ENCODE assay signal across 14 cellular contexts in genomic region chr5:143314664-143315063, GRCh38.
DNase-seq lines count a peak whose midpoint lies in the region; ATAC-seq, FAIRE-seq and TF ChIP-seq lines count a peak whose summit lies in the region.
"Had no signal": no experiment of that assay in that cellular context is flagged by ENCODE, and none has a peak within 500 bp of the region (broad histone marks: within the 10 kb centered on the region; RNA-seq: fewer than 3 reads in every experiment).

No MANE protein-coding gene starts in this region.

- no peaks in the 10 kb centered on the region for H3K79me1 ChIP-seq in mesendoderm (ENCODE audit: low read length)

- H3K9me3 ChIP-seq in right atrium auricular region (no peaks in the 10 kb centered on the region), RWPE2 (ENCODE audit: severe bottlenecking) (no peaks in the 10 kb centered on the region), transverse colon (no peaks in the 10 kb centered on the region)
- H3K9me3 ChIP-seq: body of pancreas, testis had no signal

- no peak overlapping the region for H2BK120ac ChIP-seq in mesendoderm (ENCODE audit: low read depth, low read length)

- in situ Hi-C loops in transverse colon (cut with MboI; ENCODE audit: low pct_ligation_motif_present in 1 of 4, low pct_unique_long_range_greater_than_20kb in 1 of 4, low sequenced_read_pairs in 3 of 4) = no loop called here

- no peak for TF ChIP-seq EP300 in transverse colon (IDR thresholded peaks at IDR 0.05; ENCODE audit: low read depth)

- H3K27me3 ChIP-seq in right atrium auricular region = no peaks in the 10 kb centered on the region
- no peaks in the 10 kb centered on the region for H3K27me3 ChIP-seq in RWPE2 (ENCODE audit: insufficient read depth, poor library complexity, severe bottlenecking)
- no peaks in the 10 kb centered on the region for H3K27me3 ChIP-seq in mesendoderm (ENCODE audit: insufficient read depth, low read length, poor library complexity)
- H3K27me3 ChIP-seq in transverse colon = no peaks in the 10 kb centered on the region
- H3K27me3 ChIP-seq: body of pancreas, testis had no signal

- H2BK5ac ChIP-seq in mesendoderm (ENCODE audit: low read length) = no peak overlapping the region

- DNase-seq in left cardiac atrium (no peak), right atrium auricular region (ENCODE audit: low spot score) (no peak), RWPE2 (ENCODE audit: low spot score) (no peak), fibroblast of the conjunctiva (ENCODE audit: low read depth) (peak; percentile 17), urothelium cell line (ENCODE audit: low spot score) (peak; percentile 17), middle frontal gyrus (ENCODE audit: extremely low spot score, low spot score) (no peak), mesendoderm (no peak), transverse colon (no peak)
- DNase-seq: body of pancreas, NCI-H2081 treated with DMSO at 0.1 percent for 48 hours, testis had no signal

- FAIRE-seq in urothelium cell line (lab: Jason Lieb, UNC) = no peak
- FAIRE-seq: D721Med, TTC549 had no signal

- H3K36me3 ChIP-seq in right atrium auricular region (peaks cover 12% of the 10 kb centered on the region), RWPE2 (ENCODE audit: low read depth) (peaks cover 40% of the 10 kb centered on the region), mesendoderm (ENCODE audit: control insufficient read depth, insufficient read depth, low read length) (no peaks in the 10 kb centered on the region), transverse colon (peaks cover 0 to 12% (median 3%) of the 10 kb centered on the region in 4 donors)

- no peak overlapping the region for H4K8ac ChIP-seq in mesendoderm (ENCODE audit: low read depth, low read length)

- no peak overlapping the region for H2AK5ac ChIP-seq in mesendoderm (ENCODE audit: low read length)

- no peak overlapping the region for H3K56ac ChIP-seq in mesendoderm (ENCODE audit: low read length)

- H3K27ac ChIP-seq in right atrium auricular region (no peak overlapping the region), RWPE2 (ENCODE audit: poor library complexity, severe bottlenecking) (peak overlapping the region; percentile 65), mesendoderm (ENCODE audit: low read depth, low read length) (no peak overlapping the region), transverse colon (no peak overlapping the region)
- H3K27ac ChIP-seq: body of pancreas, testis had no signal

- no peaks in the 10 kb centered on the region for H3K79me2 ChIP-seq in mesendoderm (ENCODE audit: control insufficient read depth, insufficient read depth, low read length)

- no peak overlapping the region for H3K4ac ChIP-seq in mesendoderm (ENCODE audit: low read depth, low read length)

- H3K23ac ChIP-seq in mesendoderm (ENCODE audit: low read length) = no peak overlapping the region

- H2BK15ac ChIP-seq in mesendoderm (replicated peaks; ENCODE audit: low read depth) = no peak overlapping the region

- intact Hi-C loops in left cardiac atrium (cut with DNase I) (no loop called here), transverse colon (cut with DNase I; ENCODE audit: low total_unique reads) (no loop called here)

- peaks cover 0 to 48% of the 10 kb centered on the region in 2 donors for H3K4me1 ChIP-seq in right atrium auricular region
- H3K4me1 ChIP-seq in RWPE2 (ENCODE audit: insufficient read depth, poor library complexity, severe bottlenecking) = peaks cover 87% of the 10 kb centered on the region
- no peaks in the 10 kb centered on the region for H3K4me1 ChIP-seq in mesendoderm (ENCODE audit: control insufficient read depth, low read depth, low read length)
- peaks cover 0 to 15% (median 5%) of the 10 kb centered on the region in 4 donors for H3K4me1 ChIP-seq in transverse colon
- H3K4me1 ChIP-seq: testis had no signal

- H3K18ac ChIP-seq in mesendoderm (ENCODE audit: low read length) = no peak overlapping the region

- H3K9ac ChIP-seq in mesendoderm (ENCODE audit: low read length) = no peak overlapping the region

- no peak overlapping the region for H3K4me2 ChIP-seq in mesendoderm (ENCODE audit: low read length)

- H3K4me3 ChIP-seq in right atrium auricular region (no peak overlapping the region), RWPE2 (ENCODE audit: severe bottlenecking) (no peak overlapping the region), mesendoderm (ENCODE audit: low read length) (no peak overlapping the region), transverse colon (no peak overlapping the region)
- H3K4me3 ChIP-seq: body of pancreas, skin epidermis, testis had no signal

- ATAC-seq in left cardiac atrium = peak; percentile 43 to 85
- ATAC-seq in RWPE2 (ENCODE audit: low read depth) = peak; percentile 54
- ATAC-seq: body of pancreas had no signal

- no peak for TF ChIP-seq POLR2A in transverse colon (IDR thresholded peaks at IDR 0.05)

- no peak for TF ChIP-seq CTCF in right atrium auricular region (IDR thresholded peaks at IDR 0.05)
- TF ChIP-seq CTCF in RWPE2 (IDR thresholded peaks at IDR 0.05; ENCODE audit: poor library complexity, severe bottlenecking) = no peak
- no peak for TF ChIP-seq CTCF in transverse colon (IDR thresholded peaks at IDR 0.05)

- no peak overlapping the region for H4K5ac ChIP-seq in mesendoderm (ENCODE audit: low read length)

Comparison
In these comparisons a context has a peak if more than half of its experiments do, and no peak if none do; other contexts are left out.
1. DNase-seq: peak in fibroblast of the conjunctiva (single experiment) and urothelium cell line (single experiment); none in left cardiac atrium (single experiment), right atrium auricular region (single experiment), RWPE2 (single experiment), middle frontal gyrus (single experiment), mesendoderm (single experiment) and transverse colon (single experiment).